In the genomic region with DNA sequence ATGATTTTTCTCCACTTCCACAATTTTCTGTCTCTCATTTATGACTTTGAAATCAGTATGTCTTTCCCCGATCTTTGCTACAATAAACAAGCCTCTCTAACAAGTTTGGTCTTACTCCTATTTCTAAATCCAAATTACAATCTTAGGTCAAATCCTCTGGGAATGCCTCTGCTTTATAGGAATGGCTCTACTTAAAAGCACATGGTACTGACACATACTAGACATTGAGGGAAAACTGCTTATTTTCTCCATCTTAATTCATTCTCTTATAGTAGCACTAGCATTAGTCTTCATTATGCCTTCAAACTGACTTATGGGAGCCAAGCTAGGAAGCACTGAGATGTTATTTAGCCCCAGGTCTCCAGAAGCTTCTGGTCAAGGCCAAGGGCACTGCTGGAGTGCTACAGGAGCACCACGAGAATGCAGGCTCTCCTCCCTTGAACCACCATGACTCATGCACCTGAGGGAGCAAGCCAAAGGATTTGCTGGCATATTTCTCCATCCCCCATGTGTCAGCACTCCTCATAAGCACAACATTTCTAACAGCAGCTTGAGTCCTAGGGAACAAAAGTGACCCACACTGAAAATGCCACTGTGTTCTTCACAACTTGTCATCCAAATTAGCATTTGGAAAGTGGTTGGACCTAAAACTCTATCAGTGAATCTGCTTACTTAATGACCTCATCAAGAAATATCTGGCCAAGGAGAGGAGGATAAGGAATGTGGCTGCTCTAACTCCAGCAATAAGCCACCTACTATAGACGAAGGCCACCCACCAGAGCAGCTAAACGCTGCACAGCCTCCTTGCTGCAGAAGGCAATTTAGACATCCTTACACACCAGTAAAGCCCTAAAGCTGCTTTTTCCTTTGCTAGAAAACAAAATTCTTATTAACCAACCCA, we compare ENCODE assay signal across 15 cellular contexts.
A peak's percentile ranks its signal among the peaks of the same experiment; 100 is the strongest.
DNase-seq lines count a peak whose midpoint lies in the region; ATAC-seq and TF ChIP-seq lines count a peak whose summit lies in the region.
"Had no signal": no experiment of that assay in that cellular context is flagged by ENCODE, and none has a peak within 500 bp of the region (broad histone marks: within the 10 kb centered on the region; RNA-seq: fewer than 3 reads in every experiment).

No MANE protein-coding gene starts in this region.

- in situ Hi-C loops in transverse colon (cut with MboI; ENCODE audit: low pct_ligation_motif_present in 1 of 4, low pct_unique_long_range_greater_than_20kb in 1 of 4, low sequenced_read_pairs in 3 of 4): no loop called here

- H3K4me3 ChIP-seq in PC-3 (ENCODE audit: low read length) (no peak overlapping the region), colonic mucosa (no peak overlapping the region), transverse colon (no peak overlapping the region)

- no peaks in the 10 kb centered on the region for H3K36me3 ChIP-seq in PC-3 (ENCODE audit: low read depth, low read length)
- no peaks in the 10 kb centered on the region for H3K36me3 ChIP-seq in colonic mucosa
- no peaks in the 10 kb centered on the region for H3K36me3 ChIP-seq in transverse colon

- no peak for TF ChIP-seq EP300 in transverse colon (IDR thresholded peaks at IDR 0.05; ENCODE audit: low read depth)

- DNase-seq in EH (ENCODE audit: low read depth): peak; percentile 69
- peak; percentile 57 for DNase-seq in PC-3
- DNase-seq in epithelial cell of prostate (ENCODE audit: low read depth, low spot score): peak; percentile 70
- DNase-seq in occipital lobe (lab: John Stamatoyannopoulos, UW): peak; percentile 14
- DNase-seq in HuH-7 (ENCODE audit: low spot score): no peak
- DNase-seq in colonic mucosa: no peak
- no peak for DNase-seq in transverse colon
- DNase-seq: activated B cell treated with CpG ODN at 0.5 μM for 24 hours; activated gamma-delta T cell treated with Interleukin-2 at 50 U/mL for 16 hours; CD8-positive, alpha-beta T cell; NCI-H2227 treated with DMSO at 0.1 percent for 48 hours; nephron progenitor cell; Right ventricle myocardium superior; stimulated activated CD4-positive, alpha-beta T cell treated with anti-CD3 and anti-CD28 coated beads, Interleukin-1b, Interleukin-23, amount 100 ng/mL, for 48 hours had no signal

- H3K9me2 ChIP-seq in PC-3 (replicated peaks; ENCODE audit: low read length): no peaks in the 10 kb centered on the region

- no peaks in the 10 kb centered on the region for H3F3A ChIP-seq in PC-3 (ENCODE audit: low read length, unreplicated experiment)

- WGBS in transverse colon (ENCODE audit: low coverage in 1 of 2), 2 donors: 52 to 63% methylated on average over 3 to 4 of the region's 4 CpGs

- peak; percentile 38; the same call in 1 of the 2 replicates for ATAC-seq in PC-3
- no peak for ATAC-seq in GM21737 (IDR thresholded peaks at IDR 0.05; ENCODE audit: unreplicated experiment)
- ATAC-seq: CD8-positive, alpha-beta T cell had no signal

- POLR2A ChIA-PET in PC-3 (lab: Charles Lee; ENCODE audit: unreplicated experiment): no interaction called here

- H3K9ac ChIP-seq in PC-3 (ENCODE audit: low read length) (no peak overlapping the region), colonic mucosa (ENCODE audit: low read depth in 2 of 2, low read length in 2 of 2) (no peak overlapping the region)

- H3K27me3 ChIP-seq in PC-3 (ENCODE audit: low read length) (no peaks in the 10 kb centered on the region), colonic mucosa (no peaks in the 10 kb centered on the region), transverse colon (no peaks in the 10 kb centered on the region)

- no peak for TF ChIP-seq POLR2A in transverse colon (IDR thresholded peaks at IDR 0.05)

- no peak overlapping the region for H2AFZ ChIP-seq in PC-3 (ENCODE audit: low read length)

- no TSS peak for BruUV-seq in PC-3 (replicated peaks; lab: Mats Ljungman, UMichigan)

- H3K4me2 ChIP-seq in PC-3 (ENCODE audit: low read length): peak overlapping the region; percentile 16; the same call in 1 of the 2 replicates

- H3K9me3 ChIP-seq in PC-3 (ENCODE audit: low read length) (no peaks in the 10 kb centered on the region), colonic mucosa (no peaks in the 10 kb centered on the region), transverse colon (no peaks in the 10 kb centered on the region)

- H4K20me1 ChIP-seq in PC-3 (ENCODE audit: low read length): no peaks in the 10 kb centered on the region

- TF ChIP-seq CTCF in PC-3 (conservative IDR thresholded peaks at IDR 0.05; ENCODE audit: low read depth, low read length) (no peak), colonic mucosa (IDR thresholded peaks at IDR 0.05) (no peak), transverse colon (IDR thresholded peaks at IDR 0.05) (no peak)

- CTCF ChIA-PET in PC-3 (lab: Charles Lee): no interaction called here

- H3K4me1 ChIP-seq in PC-3 (ENCODE audit: insufficient read depth, low read length) (peaks cover 8% of the 10 kb centered on the region), colonic mucosa (no peaks in the 10 kb centered on the region), transverse colon (no peaks in the 10 kb centered on the region)

- H3K79me2 ChIP-seq in PC-3 (ENCODE audit: low read length): no peaks in the 10 kb centered on the region

- H3K27ac ChIP-seq in PC-3 (ENCODE audit: low read length) (no peak overlapping the region), epithelial cell of prostate (no peak overlapping the region), colonic mucosa (no peak overlapping the region), transverse colon (no peak overlapping the region)

- intact Hi-C loops in PC-3 (cut with micrococcal nuclease) (no loop called here), colonic mucosa (cut with DNase I) (no loop called here), transverse colon (cut with DNase I; ENCODE audit: low total_unique reads) (no loop called here)

Comparison
In these comparisons a context has a peak if more than half of its experiments do, and no peak if none do; other contexts are left out.
1. DNase-seq: peak in EH (single experiment), PC-3 (single experiment), epithelial cell of prostate (single experiment) and occipital lobe (single experiment); none in HuH-7 (single experiment), colonic mucosa (single experiment) and transverse colon (single experiment).